ENCODE assay signal across 26 cellular contexts in genomic region chr12:121489874-121490273, GRCh38.
"Had no signal": no experiment of that assay in that cellular context is flagged by ENCODE, and none has a peak within 500 bp of the region (broad histone marks: within the 10 kb centered on the region; RNA-seq: fewer than 3 reads in every experiment).

No MANE protein-coding gene starts in this region.

- DNase-seq: activated B cell treated with CpG ODN at 0.5 μM for 24 hours; activated CD4-positive, alpha-beta memory T cell treated with anti-CD3 and anti-CD28 coated beads for 36 hours; activated CD4-positive, alpha-beta T cell treated with anti-CD3 and anti-CD28 coated beads, Interleukin-2, amount 10 ng/mL, durations not matched to agents 7 days and 5 days; activated CD8-positive, alpha-beta memory T cell treated with anti-CD3 and anti-CD28 coated beads for 24 hours; activated effector memory CD4-positive, alpha-beta T cell treated with anti-CD3 and anti-CD28 coated beads, Interleukin-2, amount 50 U/mL, for 16 hours; activated naive CD4-positive, alpha-beta T cell treated with Interleukin-2 at 50 U/mL for 16 hours; activated naive CD8-positive, alpha-beta T cell treated with anti-CD3 and anti-CD28 coated beads, Interleukin-2, amount 50 U/mL, for 24 hours; activated T-cell treated with anti-CD3 and anti-CD28 coated beads, Interleukin-2, amount 50 U/mL, for 4 hours; amniotic stem cell; body of pancreas; MG63; MV-4-11; NCI-H1092 treated with DMSO at 0.1 percent for 48 hours; NCI-H1417 treated with DMSO at 0.1 percent for 48 hours; NCI-H1694; NCI-H2029; NCI-H2107; NCI-H345; NCI-H526 treated with DMSO at 0.1 percent for 48 hours; NK-92 treated with Interleukin-12 subunit alpha and Interleukin-12 subunit beta, amount 100 ng/mL, for 24 hours; Peyer's patch; SHP77; T-helper 17 cell; T1000 had no signal

- H3K4me1 ChIP-seq: ascending aorta, body of pancreas, Peyer's patch had no signal

- H3K27ac Mint-ChIP-seq: activated CD4-positive, alpha-beta memory T cell treated with anti-CD3 and anti-CD28 coated beads for 36 hours; activated CD4-positive, alpha-beta T cell treated with anti-CD3 and anti-CD28 coated beads, Interleukin-2, amount 10 ng/mL, durations not matched to agents 7 days and 5 days; activated naive CD8-positive, alpha-beta T cell treated with anti-CD3 and anti-CD28 coated beads, Interleukin-2, amount 50 U/mL, for 24 hours; T-helper 17 cell had no signal

- H3K27ac ChIP-seq: ascending aorta, body of pancreas had no signal

- H3K9me3 ChIP-seq: ascending aorta, body of pancreas, MG63, Peyer's patch had no signal

- H3K27me3 Mint-ChIP-seq: activated B cell treated with CpG ODN at 0.5 μM for 24 hours; activated CD4-positive, alpha-beta memory T cell treated with anti-CD3 and anti-CD28 coated beads for 36 hours; activated CD4-positive, alpha-beta T cell treated with anti-CD3 and anti-CD28 coated beads, Interleukin-2, amount 10 ng/mL, durations not matched to agents 7 days and 5 days; activated naive CD8-positive, alpha-beta T cell treated with anti-CD3 and anti-CD28 coated beads, Interleukin-2, amount 50 U/mL, for 24 hours; T-helper 17 cell had no signal

- H3K9me3 Mint-ChIP-seq: activated B cell treated with CpG ODN at 0.5 μM for 24 hours; activated CD4-positive, alpha-beta memory T cell treated with anti-CD3 and anti-CD28 coated beads for 36 hours; activated CD4-positive, alpha-beta T cell treated with anti-CD3 and anti-CD28 coated beads, Interleukin-2, amount 10 ng/mL, durations not matched to agents 7 days and 5 days; activated naive CD4-positive, alpha-beta T cell treated with anti-CD3 and anti-CD28 coated beads, Interleukin-2, amount 50 U/mL, for 72 hours; activated naive CD8-positive, alpha-beta T cell treated with anti-CD3 and anti-CD28 coated beads, Interleukin-2, amount 50 U/mL, for 24 hours; activated T-cell treated with anti-CD3 and anti-CD28 coated beads, Interleukin-2, amount 50 U/mL, for 4 hours had no signal

- H3K4me3 Mint-ChIP-seq: activated B cell treated with CpG ODN at 0.5 μM for 24 hours; activated CD4-positive, alpha-beta memory T cell treated with anti-CD3 and anti-CD28 coated beads for 36 hours; activated CD4-positive, alpha-beta T cell treated with anti-CD3 and anti-CD28 coated beads, Interleukin-2, amount 10 ng/mL, durations not matched to agents 7 days and 5 days; activated naive CD8-positive, alpha-beta T cell treated with anti-CD3 and anti-CD28 coated beads, Interleukin-2, amount 50 U/mL, for 24 hours; activated T-cell treated with anti-CD3 and anti-CD28 coated beads, Interleukin-2, amount 50 U/mL, for 4 hours; T-helper 17 cell had no signal

- H3K36me3 ChIP-seq: MG63, Peyer's patch had no signal

- H3K36me3 Mint-ChIP-seq: activated naive CD4-positive, alpha-beta T cell treated with anti-CD3 and anti-CD28 coated beads, Interleukin-2, amount 50 U/mL, for 72 hours had no signal

- H3K4me3 ChIP-seq: ascending aorta, body of pancreas, MG63, Peyer's patch had no signal

- H3K27me3 ChIP-seq: ascending aorta, body of pancreas, MG63, Peyer's patch had no signal
